ENCODE assay signal across 1 cellular context in genomic region chr3:138180375-138181029, GRCh38.
TF ChIP-seq lines count a peak whose summit lies in the region.

No MANE protein-coding gene starts in this region.

TF ChIP-seq in HepG2, 621 proteins besides CTCF, POLR2A, EP300 and RAD21 (continued from another document):
- TF ChIP-seq, protein P1, sequence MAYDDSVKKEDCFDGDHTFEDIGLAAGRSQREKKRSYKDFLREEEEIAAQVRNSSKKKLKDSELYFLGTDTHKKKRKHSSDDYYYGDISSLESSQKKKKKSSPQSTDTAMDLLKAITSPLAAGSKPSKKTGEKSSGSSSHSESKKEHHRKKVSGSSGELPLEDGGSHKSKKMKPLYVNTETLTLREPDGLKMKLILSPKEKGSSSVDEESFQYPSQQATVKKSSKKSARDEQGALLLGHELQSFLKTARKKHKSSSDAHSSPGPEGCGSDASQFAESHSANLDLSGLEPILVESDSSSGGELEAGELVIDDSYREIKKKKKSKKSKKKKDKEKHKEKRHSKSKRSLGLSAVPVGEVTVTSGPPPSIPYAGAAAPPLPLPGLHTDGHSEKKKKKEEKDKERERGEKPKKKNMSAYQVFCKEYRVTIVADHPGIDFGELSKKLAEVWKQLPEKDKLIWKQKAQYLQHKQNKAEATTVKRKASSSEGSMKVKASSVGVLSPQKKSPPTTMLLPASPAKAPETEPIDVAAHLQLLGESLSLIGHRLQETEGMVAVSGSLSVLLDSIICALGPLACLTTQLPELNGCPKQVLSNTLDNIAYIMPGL (CRISPR knock-in tag; IDR thresholded peaks at IDR 0.05; ENCODE audit: borderline replicate concordance in 1 of 2, low read depth in 1 of 2) = 0 out of 4 replicates have a peak, but pooled peaks of 1 of the 2 experiments have one; percentile 34
- TF ChIP-seq BRD4 (CRISPR knock-in tag; IDR thresholded peaks at IDR 0.05) = no peak
- TF ChIP-seq ZSCAN12 (CRISPR knock-in tag; IDR thresholded peaks at IDR 0.05) = no peak
- no peak for TF ChIP-seq ZNF343 (CRISPR knock-in tag; IDR thresholded peaks at IDR 0.05)
- TF ChIP-seq MZF1 (CRISPR knock-in tag; IDR thresholded peaks at IDR 0.05; ENCODE audit: borderline replicate concordance) = no peak
- TF ChIP-seq FOXP1 (IDR thresholded peaks at IDR 0.05) = no peak
- no peak for TF ChIP-seq FOXP1 (CRISPR knock-in tag; IDR thresholded peaks at IDR 0.05)
- no peak for TF ChIP-seq HDAC2 (CRISPR knock-in tag; IDR thresholded peaks at IDR 0.05)
- no peak for TF ChIP-seq U2AF1 (optimal IDR thresholded peaks at IDR 0.05; ENCODE audit: low read depth, low read length)
- TF ChIP-seq XBP1 (CRISPR knock-in tag; IDR thresholded peaks at IDR 0.05) = no peak
- TF ChIP-seq ZNF430 (CRISPR knock-in tag; IDR thresholded peaks at IDR 0.05) = no peak
- no peak for TF ChIP-seq SIX4 (CRISPR knock-in tag; IDR thresholded peaks at IDR 0.05)
- TF ChIP-seq, protein P2, sequence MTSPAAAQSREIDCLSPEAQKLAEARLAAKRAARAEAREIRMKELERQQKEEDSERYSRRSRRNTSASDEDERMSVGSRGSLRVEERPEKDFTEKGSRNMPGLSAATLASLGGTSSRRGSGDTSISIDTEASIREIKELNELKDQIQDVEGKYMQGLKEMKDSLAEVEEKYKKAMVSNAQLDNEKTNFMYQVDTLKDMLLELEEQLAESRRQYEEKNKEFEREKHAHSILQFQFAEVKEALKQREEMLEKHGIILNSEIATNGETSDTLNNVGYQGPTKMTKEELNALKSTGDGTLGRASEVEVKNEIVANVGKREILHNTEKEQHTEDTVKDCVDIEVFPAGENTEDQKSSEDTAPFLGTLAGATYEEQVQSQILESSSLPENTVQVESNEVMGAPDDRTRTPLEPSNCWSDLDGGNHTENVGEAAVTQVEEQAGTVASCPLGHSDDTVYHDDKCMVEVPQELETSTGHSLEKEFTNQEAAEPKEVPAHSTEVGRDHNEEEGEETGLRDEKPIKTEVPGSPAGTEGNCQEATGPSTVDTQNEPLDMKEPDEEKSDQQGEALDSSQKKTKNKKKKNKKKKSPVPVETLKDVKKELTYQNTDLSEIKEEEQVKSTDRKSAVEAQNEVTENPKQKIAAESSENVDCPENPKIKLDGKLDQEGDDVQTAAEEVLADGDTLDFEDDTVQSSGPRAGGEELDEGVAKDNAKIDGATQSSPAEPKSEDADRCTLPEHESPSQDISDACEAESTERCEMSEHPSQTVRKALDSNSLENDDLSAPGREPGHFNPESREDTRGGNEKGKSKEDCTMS (CRISPR knock-in tag; conservative IDR thresholded peaks at IDR 0.05) = no peak
- no peak for TF ChIP-seq PLSCR1 (CRISPR knock-in tag; IDR thresholded peaks at IDR 0.05; ENCODE audit: borderline replicate concordance)
- no peak for TF ChIP-seq YEATS4 (CRISPR knock-in tag; IDR thresholded peaks at IDR 0.05; ENCODE audit: borderline replicate concordance)
- TF ChIP-seq STAG1 (CRISPR knock-in tag; IDR thresholded peaks at IDR 0.05) = peak; percentile 82
- TF ChIP-seq, protein P3, sequence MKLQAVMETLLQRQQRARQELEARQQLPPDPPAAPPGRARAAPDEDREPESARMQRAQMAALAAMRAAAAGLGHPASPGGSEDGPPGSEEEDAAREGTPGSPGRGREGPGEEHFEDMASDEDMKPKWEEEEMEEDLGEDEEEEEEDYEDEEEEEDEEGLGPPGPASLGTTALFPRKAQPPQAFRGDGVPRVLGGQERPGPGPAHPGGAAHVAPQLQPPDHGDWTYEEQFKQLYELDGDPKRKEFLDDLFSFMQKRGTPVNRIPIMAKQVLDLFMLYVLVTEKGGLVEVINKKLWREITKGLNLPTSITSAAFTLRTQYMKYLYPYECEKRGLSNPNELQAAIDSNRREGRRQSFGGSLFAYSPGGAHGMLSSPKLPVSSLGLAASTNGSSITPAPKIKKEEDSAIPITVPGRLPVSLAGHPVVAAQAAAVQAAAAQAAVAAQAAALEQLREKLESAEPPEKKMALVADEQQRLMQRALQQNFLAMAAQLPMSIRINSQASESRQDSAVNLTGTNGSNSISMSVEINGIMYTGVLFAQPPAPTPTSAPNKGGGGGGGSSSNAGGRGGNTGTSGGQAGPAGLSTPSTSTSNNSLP (IDR thresholded peaks at IDR 0.05; ENCODE audit: low read depth, low read length) = peak; percentile 72; the same call in 1 of the 2 replicates
- peak; percentile 34; the same call in 1 of the 2 replicates for TF ChIP-seq MIXL1 (CRISPR knock-in tag; IDR thresholded peaks at IDR 0.05)
- TF ChIP-seq MNT (IDR thresholded peaks at IDR 0.05) = no peak
- TF ChIP-seq ZNF564 (CRISPR knock-in tag; IDR thresholded peaks at IDR 0.05) = no peak
- TF ChIP-seq SIX1 (CRISPR knock-in tag; IDR thresholded peaks at IDR 0.05; ENCODE audit: borderline replicate concordance) = no peak
- no peak for TF ChIP-seq NBN (conservative IDR thresholded peaks at IDR 0.05)
- no peak for TF ChIP-seq REL (CRISPR knock-in tag; conservative IDR thresholded peaks at IDR 0.05)
- no peak for TF ChIP-seq MED13 (CRISPR knock-in tag; IDR thresholded peaks at IDR 0.05)
- TF ChIP-seq ZBTB7A (CRISPR knock-in tag; IDR thresholded peaks at IDR 0.05) = no peak
- no peak for TF ChIP-seq E2F5 (CRISPR knock-in tag; conservative IDR thresholded peaks at IDR 0.05)
- no peak for TF ChIP-seq WIZ (CRISPR knock-in tag; IDR thresholded peaks at IDR 0.05)
- no peak for TF ChIP-seq KLF11 (CRISPR knock-in tag; IDR thresholded peaks at IDR 0.05)
- peak; percentile 50 for TF ChIP-seq SMC3 (IDR thresholded peaks at IDR 0.05; ENCODE audit: low read length)
- TF ChIP-seq ZNF792 (CRISPR knock-in tag; IDR thresholded peaks at IDR 0.05) = no peak
- no peak for TF ChIP-seq HNRNPK (IDR thresholded peaks at IDR 0.05; ENCODE audit: low read depth, low read length, poor library complexity, severe bottlenecking)
- no peak for TF ChIP-seq ATF6 (CRISPR knock-in tag; conservative IDR thresholded peaks at IDR 0.05)
- no peak for TF ChIP-seq SNAI1 (CRISPR knock-in tag; IDR thresholded peaks at IDR 0.05; ENCODE audit: borderline replicate concordance)
TF ChIP-seq in HepG2: peak in this region for 5.
